ENCODE assay signal across 12 cellular contexts in the genomic region with DNA sequence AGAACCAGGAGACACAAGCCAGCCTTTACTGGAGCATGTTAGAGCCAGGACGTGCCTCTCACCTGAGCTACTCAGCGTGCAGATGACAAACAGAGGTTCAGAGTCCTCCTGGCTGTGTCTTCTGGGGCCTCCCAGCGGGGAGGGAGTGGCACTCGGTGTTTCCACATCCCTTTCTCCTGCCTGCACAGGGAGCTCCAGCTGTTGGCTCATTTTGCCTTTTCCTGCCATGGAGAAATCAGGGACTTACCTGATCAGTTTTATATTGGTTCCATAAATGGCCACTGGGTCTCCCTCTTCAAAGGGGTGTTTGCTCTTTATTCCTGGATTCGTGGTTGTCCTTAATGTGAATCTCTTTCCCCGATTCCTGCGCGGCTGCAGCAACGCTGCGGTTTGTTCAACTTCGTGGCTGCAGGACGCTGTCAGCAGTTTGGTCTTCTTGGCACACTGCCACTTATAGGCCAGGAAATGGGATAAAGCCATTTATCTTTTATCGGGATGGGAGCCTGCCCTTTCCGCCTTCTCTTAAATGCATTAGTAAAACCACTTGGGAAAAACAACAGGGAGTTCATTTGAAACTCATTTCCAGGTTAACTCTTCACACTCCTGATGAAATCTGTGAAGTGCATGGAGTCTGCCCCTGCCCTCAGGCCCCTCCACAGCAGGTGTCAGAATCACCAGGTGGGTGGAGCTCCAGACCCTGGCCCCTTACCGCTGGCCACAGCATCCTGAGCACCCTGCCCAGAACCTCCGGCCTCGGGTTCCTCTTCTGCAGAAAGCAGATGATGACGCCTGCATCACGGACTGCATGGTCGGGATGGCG. TPM values are rescaled to one million over a fixed set of nuclear protein-coding genes. Genes with fewer than 3 reads are reported as not detected.
DNase-seq lines count a peak whose midpoint lies in the region; ATAC-seq, FAIRE-seq and TF ChIP-seq lines count a peak whose summit lies in the region.
"Had no signal": no experiment of that assay in that cellular context is flagged by ENCODE, and none has a peak within 500 bp of the region (broad histone marks: within the 10 kb centered on the region; RNA-seq: fewer than 3 reads in every experiment).

No MANE protein-coding gene starts in this region.

- H3K4me2 ChIP-seq in K562 (ENCODE audit: insufficient read depth, low read length): no peak overlapping the region

- 3% methylated on average over 21 of the region's 21 CpGs for WGBS in K562 (ENCODE audit: insufficient coverage, low coverage, missing lambda C conversion rate)

- H3K27ac ChIP-seq in K562 (ENCODE audit: extremely low read depth, low read depth, low read length): no peak overlapping the region

- TF ChIP-seq EP300 in K562 (IDR thresholded peaks at IDR 0.05; ENCODE audit: low read length): no peak

- no peaks in the 10 kb centered on the region for H3K79me2 ChIP-seq in K562 (ENCODE audit: control insufficient read depth, insufficient read depth, low read length)

- no peak overlapping the region for H2AFZ ChIP-seq in K562 (ENCODE audit: low read depth, low read length)

- CTCF ChIA-PET in K562 (lab: Yijun Ruan, JAX; ENCODE audit: low intra/inter-chr PET ratio): no interaction called here
- CTCF ChIA-PET in T-cell (lab: Charles Lee): no interaction called here

- H3K36me3 Mint-ChIP-seq in T-cell (no peaks in the 10 kb centered on the region), CD14-positive monocyte (no peaks in the 10 kb centered on the region)
- no peaks in the 10 kb centered on the region for H3K36me3 Mint-ChIP-seq in effector memory CD8-positive, alpha-beta T cell (ENCODE audit: insufficient read depth)

- no peaks in the 10 kb centered on the region for H3K9me3 Mint-ChIP-seq in T-cell
- H3K9me3 Mint-ChIP-seq in CD14-positive monocyte: peaks cover 0 to 6% (median 3%) of the 10 kb centered on the region in 7 donors
- H3K9me3 Mint-ChIP-seq in effector memory CD8-positive, alpha-beta T cell: no peaks in the 10 kb centered on the region
- H3K9me3 Mint-ChIP-seq: activated T-cell treated with anti-CD3 and anti-CD28 coated beads, Interleukin-2, amount 50 U/mL, for 4 hours had no signal

- BruUV-seq in K562 (replicated peaks; lab: Mats Ljungman, UMichigan): no TSS peak

- peaks cover 46 to 59% of the 10 kb centered on the region in 2 donors for H3K27me3 Mint-ChIP-seq in T-cell
- peaks cover 30 to 36% (median 31%) of the 10 kb centered on the region in 3 donors for H3K27me3 Mint-ChIP-seq in CD14-positive monocyte (ENCODE audit: low read depth in 3 of 3)
- peaks cover 53 to 82% of the 10 kb centered on the region in 2 donors for H3K27me3 Mint-ChIP-seq in effector memory CD8-positive, alpha-beta T cell

- peaks cover 7 to 22% (median 9%) of the 10 kb centered on the region in 3 donors for H3K4me1 Mint-ChIP-seq in T-cell
- peaks cover 9% of the 10 kb centered on the region for H3K4me1 Mint-ChIP-seq in CD14-positive monocyte
- peaks cover 0 to 7% of the 10 kb centered on the region in 2 donors for H3K4me1 Mint-ChIP-seq in effector memory CD8-positive, alpha-beta T cell (ENCODE audit: low read depth in 2 of 2)

- no peaks in the 10 kb centered on the region for H3K36me3 ChIP-seq in K562 (ENCODE audit: control insufficient read depth, insufficient read depth, low read length)

- in situ Hi-C loops in K562 (cut with MboI): loop anchor here (25.0 kb wide), 1 partner anchor 458 kb away; no protein-coding TSS in a partner anchor

- TF ChIP-seq RAD21 in K562 (CRISPR knock-in tag; conservative IDR thresholded peaks at IDR 0.05 in 1 of 2, IDR thresholded peaks at IDR 0.05 in 1 of 2): no peak

- no peaks in the 10 kb centered on the region; the same call in 1 of the 2 replicates for H3K9me3 ChIP-seq in K562 (replicated peaks; ENCODE audit: control insufficient read depth, insufficient read depth, low read depth, low read length)

- no peak for ATAC-seq in K562
- ATAC-seq in left lobe of liver: peak; percentile 91
- no peak for ATAC-seq in T-cell (replicated peaks in 1 of 4)
- no peak for ATAC-seq in effector memory CD8-positive, alpha-beta T cell (replicated peaks)
- no peak for ATAC-seq in GM18870 (IDR thresholded peaks at IDR 0.05; ENCODE audit: unreplicated experiment)
- ATAC-seq: activated T-cell treated with anti-CD3 and anti-CD28 coated beads, Interleukin-2, amount 50 U/mL, for 4 hours; Panc1 had no signal

- TF ChIP-seq CTCF in K562 (IDR thresholded peaks at IDR 0.05 in 2 of 3, conservative IDR thresholded peaks at IDR 0.05 in 1 of 3; ENCODE audit: insufficient read depth in 2 of 3, low read depth in 1 of 3, low read length in 3 of 3): no peak
- TF ChIP-seq CTCF in CD14-positive monocyte (IDR thresholded peaks at IDR 0.05): no peak

- no peaks in the 10 kb centered on the region for H4K20me1 ChIP-seq in K562 (replicated peaks; ENCODE audit: control insufficient read depth, insufficient read depth, low read length)

- no peak overlapping the region for H3K4me3 Mint-ChIP-seq in T-cell
- peak overlapping the region in 1 of 2 donors; percentile 63 for H3K4me3 Mint-ChIP-seq in CD14-positive monocyte
- no peak overlapping the region for H3K4me3 Mint-ChIP-seq in effector memory CD8-positive, alpha-beta T cell
- H3K4me3 Mint-ChIP-seq: activated T-cell treated with anti-CD3 and anti-CD28 coated beads, Interleukin-2, amount 50 U/mL, for 4 hours had no signal

- peaks cover 5 to 41% of the 10 kb centered on the region in 2 experiments; a peak in 4 of 5 replicates for H3K27me3 ChIP-seq in K562 (ENCODE audit: control insufficient read depth in 2 of 2, insufficient read depth in 2 of 2, low read length in 2 of 2)

- DNase-seq in CMK (ENCODE audit: low read depth): peak; percentile 73
- peak; percentile 80 for DNase-seq in NCI-H146 treated with DMSO at 0.1 percent for 48 hours (lab: John Stamatoyannopoulos, UW; ENCODE audit: unreplicated experiment)
- no peak for DNase-seq in K562 (ENCODE audit: extremely low read depth in 1 of 4, low spot score in 3 of 4)
- peak; percentile 89 for DNase-seq in left lobe of liver (ENCODE audit: low spot score)
- DNase-seq in T-cell: no peak
- DNase-seq in CD14-positive monocyte (ENCODE audit: low spot score): no peak
- no peak for DNase-seq in effector memory CD8-positive, alpha-beta T cell
- DNase-seq: activated T-cell treated with anti-CD3 and anti-CD28 coated beads, Interleukin-2, amount 50 U/mL, for 4 hours; GF-D8; stimulated activated naive CD4-positive, alpha-beta T cell had no signal

- intact Hi-C loops in K562 (cut with micrococcal nuclease): no loop called here
- intact Hi-C loops in CD14-positive monocyte (cut with micrococcal nuclease): no loop called here

- no peak overlapping the region for H3K9ac ChIP-seq in K562 (ENCODE audit: insufficient read depth in 1 of 2, low read depth in 2 of 2, low read length in 2 of 2)

- no peak for FAIRE-seq in K562 (lab: Jason Lieb, UNC)

- H3K27ac Mint-ChIP-seq in T-cell: no peak overlapping the region
- H3K27ac Mint-ChIP-seq in CD14-positive monocyte: peak overlapping the region in 1 of 7 donors; percentile 14
- no peak overlapping the region for H3K27ac Mint-ChIP-seq in effector memory CD8-positive, alpha-beta T cell

- H3K4me1 ChIP-seq in K562 (replicated peaks in 1 of 2; ENCODE audit: control insufficient read depth in 2 of 2, insufficient read depth in 2 of 2, low read length in 2 of 2): no peaks in the 10 kb centered on the region; a peak in 1 of 5 replicates

- TF ChIP-seq POLR2A in K562 (conservative IDR thresholded peaks at IDR 0.05): no peak

- no peak overlapping the region for H3K4me3 ChIP-seq in K562

- POLR2A ChIA-PET in K562 (lab: Yijun Ruan, JAX): no interaction called here
- POLR2A ChIA-PET in T-cell (lab: Charles Lee): no interaction called here

- no peaks in the 10 kb centered on the region for H3K9me1 ChIP-seq in K562 (ENCODE audit: control insufficient read depth, insufficient read depth, low read length)

TF ChIP-seq in K562, 482 proteins besides CTCF, POLR2A, EP300 and RAD21:
- TF ChIP-seq NFIC (IDR thresholded peaks at IDR 0.05) (peak; percentile 70), JUNB (CRISPR knock-in tag; conservative IDR thresholded peaks at IDR 0.05) (no peak), DIDO1 (tag; IDR thresholded peaks at IDR 0.05; ENCODE audit: low read depth) (no peak), NFIX (CRISPR knock-in tag; IDR thresholded peaks at IDR 0.05; ENCODE audit: low read depth) (peak; percentile 33; the same call in 1 of the 2 replicates)

RNA-seq across cellular contexts. Expression of gene MCF2L, which starts 39.8 kb away (rescaled TPM):
- 0.16 and 0.97 TPM in 2 replicates for total RNA-seq in K562 (2011; cell fraction: chromatin; rRNA removed; ENCODE audit: low replicate concordance)
- 0.33 TPM in 1 of 2 replicates, not detected in the other for total RNA-seq in K562 (2011; cell fraction: nucleolus; rRNA removed)
- total RNA-seq in K562 (2011; cell fraction: nucleoplasm; rRNA removed): 0.15 and 0.38 TPM in 2 replicates
- total RNA-seq in K562 (2014; rRNA removed) (0.05 TPM in 1 of 2 replicates, not detected in the other), K562 (2014; rRNA removed; fragmentation: Illumina TruSeq; extraction: Trizol) (not detected in 2 replicates), K562 (2015; rRNA removed; fragmentation: Illumina TruSeq; extraction: Trizol) (0.11 and 0.25 TPM in 2 replicates), K562 (2021) (0.18 and 0.56 TPM in 2 replicates), left lobe of liver (14.9 TPM), T-cell (10 to 100 TPM; 18.2 to 30.0 (median 24.7) TPM)
- polyA plus RNA-seq in K562 (2011; rRNA removed) (0.18 TPM in 1 of 2 replicates, not detected in the other), K562 (2014; fragmentation: Illumina TruSeq; extraction: Trizol) (not detected in 2 replicates), K562 (2014; fragmentation: Nextera tagmentation; extraction: Ambion mirVana) (not detected), K562 (2014; rRNA removed) (not detected in 2 replicates), CD14-positive monocyte (not detected)
- 0.22 TPM in 1 of 2 replicates, not detected in the other for polyA plus RNA-seq in K562 (2011; cell fraction: cytosol; rRNA removed)
- polyA plus RNA-seq in K562 (2011; cell fraction: nucleus; rRNA removed): 0.13 and 0.29 TPM in 2 replicates
- polyA plus RNA-seq in K562 (2012): 0.10 and 0.22 TPM in 2 replicates
- not detected in 2 replicates for polyA minus RNA-seq in K562 (2011; rRNA and poly(A)+ RNA removed)
- polyA minus RNA-seq in K562 (2011; cell fraction: cytosol; rRNA and poly(A)+ RNA removed): 2.6 TPM in 1 of 2 replicates, not detected in the other
- polyA minus RNA-seq in K562 (2011; cell fraction: nucleus; rRNA and poly(A)+ RNA removed): 0.27 TPM in 1 of 2 replicates, not detected in the other

Comparison
In these comparisons a context has a peak if more than half of its experiments do, and no peak if none do; other contexts are left out.
1. DNase-seq: peak in CMK (single experiment), NCI-H146 treated with DMSO at 0.1 percent for 48 hours (single experiment) and left lobe of liver (single experiment); none in K562 (0 of 4), T-cell (0 of 34), CD14-positive monocyte (single experiment) and effector memory CD8-positive, alpha-beta T cell (0 of 3).